In genomic region chr22:46148885-46149492, GRCh38 we compare ENCODE assay signal across 8 cellular contexts. TPM values are rescaled to one million over a fixed set of nuclear protein-coding genes. Genes with fewer than 3 reads are reported as not detected.
DNase-seq lines count a peak whose midpoint lies in the region; ATAC-seq and TF ChIP-seq lines count a peak whose summit lies in the region.

No MANE protein-coding gene starts in this region.

- H3K36me3 ChIP-seq in muscle layer of colon (ENCODE audit: insufficient read depth, low read length) (no peaks in the 10 kb centered on the region), aorta (ENCODE audit: control insufficient read depth in 1 of 2, insufficient read depth in 2 of 2, low read length in 1 of 2) (no peaks in the 10 kb centered on the region)

- H3K9me3 ChIP-seq in muscle layer of colon (ENCODE audit: low read length) (no peaks in the 10 kb centered on the region), aorta (ENCODE audit: control insufficient read depth, low read length) (no peaks in the 10 kb centered on the region)

- TF ChIP-seq CTCF in chondrocyte (IDR thresholded peaks at IDR 0.05): no peak

- no peak for DNase-seq in stimulated activated naive CD8-positive, alpha-beta T cell treated with anti-CD3 and anti-CD28 coated beads, Interleukin-15, Interleukin-2, amounts not matched to agents 100 U/mL and 50 U/mL, for 24 hours
- no peak for DNase-seq in chondrocyte (ENCODE audit: low spot score)
- DNase-seq in aorta: peak in 1 of 2 donors; percentile 38
- DNase-seq in DMS53 (lab: John Stamatoyannopoulos, UW): no peak

- H3K9ac ChIP-seq in muscle layer of colon (ENCODE audit: low read length): no peak overlapping the region

- peaks cover 11% of the 10 kb centered on the region for H3K27me3 Mint-ChIP-seq in stimulated activated naive CD8-positive, alpha-beta T cell treated with anti-CD3 and anti-CD28 coated beads, Interleukin-15, Interleukin-2, amounts not matched to agents 100 ng/mL and 50 ng/mL, for 24 hours
- no peaks in the 10 kb centered on the region for H3K27me3 Mint-ChIP-seq in chondrocyte (ENCODE audit: low read depth)

- intact Hi-C loops in aorta (cut with DNase I): no loop called here

- peaks cover 14% of the 10 kb centered on the region for H3K4me1 ChIP-seq in muscle layer of colon (ENCODE audit: insufficient read depth, low read length)
- no peaks in the 10 kb centered on the region for H3K4me1 ChIP-seq in aorta (ENCODE audit: control insufficient read depth in 1 of 2, insufficient read depth in 2 of 2, low read length in 2 of 2)

- no peaks in the 10 kb centered on the region for H3K9me3 Mint-ChIP-seq in stimulated activated naive CD8-positive, alpha-beta T cell treated with anti-CD3 and anti-CD28 coated beads, Interleukin-15, Interleukin-2, amounts not matched to agents 100 ng/mL and 50 ng/mL, for 24 hours
- no peaks in the 10 kb centered on the region for H3K9me3 Mint-ChIP-seq in chondrocyte (ENCODE audit: low read depth)

- H3K27ac ChIP-seq in muscle layer of colon (ENCODE audit: low read depth, low read length) (peak overlapping the region; percentile 58), aorta (ENCODE audit: low read depth in 1 of 2, low read length in 2 of 2) (peak overlapping the region in 1 of 2 donors; percentile 62)

- H3K27me3 ChIP-seq in muscle layer of colon (ENCODE audit: control insufficient read depth in 1 of 2, insufficient read depth in 2 of 2, low read length in 2 of 2) (no peaks in the 10 kb centered on the region), aorta (ENCODE audit: control insufficient read depth in 1 of 2, insufficient read depth in 2 of 2, low read length in 1 of 2) (no peaks in the 10 kb centered on the region)

- H3K27ac Mint-ChIP-seq in stimulated activated naive CD8-positive, alpha-beta T cell treated with anti-CD3 and anti-CD28 coated beads, Interleukin-15, Interleukin-2, amounts not matched to agents 100 ng/mL and 50 ng/mL, for 24 hours: no peak overlapping the region
- H3K27ac Mint-ChIP-seq in chondrocyte (ENCODE audit: unreplicated experiment): no peak overlapping the region

- H3K4me3 Mint-ChIP-seq in stimulated activated naive CD8-positive, alpha-beta T cell treated with anti-CD3 and anti-CD28 coated beads, Interleukin-15, Interleukin-2, amounts not matched to agents 100 ng/mL and 50 ng/mL, for 24 hours: peak overlapping the region; percentile 76
- peak overlapping the region; percentile 79 for H3K4me3 Mint-ChIP-seq in chondrocyte (ENCODE audit: unreplicated experiment)

- peaks cover 6% of the 10 kb centered on the region for H3K36me3 Mint-ChIP-seq in stimulated activated naive CD8-positive, alpha-beta T cell treated with anti-CD3 and anti-CD28 coated beads, Interleukin-15, Interleukin-2, amounts not matched to agents 100 ng/mL and 50 ng/mL, for 24 hours (ENCODE audit: low read depth)
- peaks cover 2% of the 10 kb centered on the region for H3K36me3 Mint-ChIP-seq in chondrocyte (ENCODE audit: low read depth)

- H3K4me3 ChIP-seq in muscle layer of colon (ENCODE audit: low read depth in 1 of 2, low read length in 2 of 2) (peak overlapping the region; percentile 59 to 85), aorta (ENCODE audit: low read length in 2 of 2) (peak overlapping the region; percentile 3 to 48)

- no peak for ATAC-seq in stimulated activated naive CD8-positive, alpha-beta T cell treated with anti-CD3 and anti-CD28 coated beads, Interleukin-15, Interleukin-2, amounts not matched to agents 100 U/mL and 50 U/mL, for 24 hours
- ATAC-seq in aorta (ENCODE audit: low FRiP score) (no peak), GM21717 (IDR thresholded peaks at IDR 0.05; ENCODE audit: unreplicated experiment) (no peak), GM18870 (IDR thresholded peaks at IDR 0.05; ENCODE audit: unreplicated experiment) (no peak)

- 29 to 30% methylated on average over 10 of the region's 10 CpGs for WGBS in aorta, 2 donors

- H3K4me1 Mint-ChIP-seq in stimulated activated naive CD8-positive, alpha-beta T cell treated with anti-CD3 and anti-CD28 coated beads, Interleukin-15, Interleukin-2, amounts not matched to agents 100 ng/mL and 50 ng/mL, for 24 hours (ENCODE audit: low read depth): peaks cover 19% of the 10 kb centered on the region
- H3K4me1 Mint-ChIP-seq in chondrocyte (ENCODE audit: low read depth): peaks cover 17% of the 10 kb centered on the region

RNA-seq across cellular contexts. Expression of gene PPARA, which starts 1.3 kb away (rescaled TPM):
- total RNA-seq in chondrocyte (16.0 to 19.2 TPM (median 17.8 TPM) in 3 replicates), aorta (10 to 100 TPM; 29.6 to 32.1 TPM)
- polyA plus RNA-seq in aorta: 1 to 10 TPM; 6.9 to 9.8 TPM
